ENCODE assay signal across 8 cellular contexts in genomic region chr4:153467154-153467896, GRCh38. TPM values are rescaled to one million over a fixed set of nuclear protein-coding genes. Genes with fewer than 3 reads are reported as not detected.
DNase-seq lines count a peak whose midpoint lies in the region; ATAC-seq, FAIRE-seq and TF ChIP-seq lines count a peak whose summit lies in the region.

No MANE protein-coding gene starts in this region.

- no peaks in the 10 kb centered on the region for H3K9me3 ChIP-seq in SK-N-SH
- H3K9me3 ChIP-seq in keratinocyte (ENCODE audit: control insufficient read depth, low read depth, low read length): no peaks in the 10 kb centered on the region

- POLR2A ChIA-PET in SK-N-SH (lab: Yijun Ruan, JAX) (no interaction called here), MCF 10A (lab: Yijun Ruan, JAX) (interaction anchor here (0.5 to 11.1 kb wide), 19 partner anchors 10 to 325 kb away, joined by 3 to 196 read pairs (median 3); no protein-coding TSS in a partner anchor)

- H3K36me3 ChIP-seq in SK-N-SH (replicated peaks in 1 of 2; ENCODE audit: control insufficient read depth in 1 of 2, insufficient read depth in 2 of 2, low read length in 1 of 2) (no peaks in the 10 kb centered on the region), keratinocyte (ENCODE audit: control insufficient read depth in 2 of 2, extremely low read depth in 1 of 2, insufficient read depth in 2 of 2, low read length in 2 of 2) (no peaks in the 10 kb centered on the region)

- TF ChIP-seq EP300 in SK-N-SH (IDR thresholded peaks at IDR 0.05; ENCODE audit: borderline replicate concordance in 1 of 2, low read depth in 1 of 2, low read length in 1 of 2): no peak

- H3K27ac ChIP-seq in SK-N-SH (ENCODE audit: low read depth in 2 of 2, low read length in 1 of 2) (no peak overlapping the region; a peak in 1 of 4 replicates), keratinocyte (ENCODE audit: control insufficient read depth, insufficient read depth, low read length) (peak overlapping the region; percentile 68)

- H3K4me2 ChIP-seq in SK-N-SH (peak overlapping the region; percentile 97), keratinocyte (ENCODE audit: control insufficient read depth, extremely low read depth, insufficient read depth, low read depth, low read length) (peak overlapping the region; percentile 89)

- no peaks in the 10 kb centered on the region for H4K20me1 ChIP-seq in SK-N-SH (ENCODE audit: insufficient read depth)
- H4K20me1 ChIP-seq in keratinocyte (ENCODE audit: control insufficient read depth, extremely low read depth, insufficient read depth, low read length): no peaks in the 10 kb centered on the region

- H3K36me3 Mint-ChIP-seq in MCF 10A (ENCODE audit: insufficient read depth, unreplicated experiment): peaks cover 5% of the 10 kb centered on the region

- peak; percentile 46 for FAIRE-seq in HTR-8/SVneo (lab: Jason Lieb, UNC)
- FAIRE-seq in keratinocyte (lab: Jason Lieb, UNC): peak; percentile 73

- TF ChIP-seq CTCF in SK-N-SH (IDR thresholded peaks at IDR 0.05): no peak
- no peak for TF ChIP-seq CTCF in MCF 10A (IDR thresholded peaks at IDR 0.05; ENCODE audit: unreplicated experiment)
- no peak for TF ChIP-seq CTCF in keratinocyte (optimal IDR thresholded peaks at IDR 0.05 in 1 of 3, IDR thresholded peaks at IDR 0.05 in 1 of 3, conservative IDR thresholded peaks at IDR 0.05 in 1 of 3; ENCODE audit: extremely low read depth in 1 of 3, insufficient read depth in 2 of 3, low read length in 3 of 3)

- no peak for TF ChIP-seq RAD21 in SK-N-SH (IDR thresholded peaks at IDR 0.05; ENCODE audit: low read length)

- peaks cover 9% of the 10 kb centered on the region for H3F3A ChIP-seq in SK-N-SH (replicated peaks; ENCODE audit: insufficient read depth)

- H3K4me3 ChIP-seq in SK-N-SH (ENCODE audit: low read depth in 2 of 2, low read length in 1 of 2) (peak overlapping the region; percentile 82 to 88), keratinocyte (ENCODE audit: control insufficient read depth in 2 of 3, extremely low read depth in 1 of 3, insufficient read depth in 2 of 3, low read depth in 1 of 3, low read length in 3 of 3) (peak overlapping the region; percentile 60 to 90 (median 86))

- no peaks in the 10 kb centered on the region for H3K9me1 ChIP-seq in keratinocyte (ENCODE audit: control insufficient read depth, extremely low read depth, insufficient read depth, low read length)

- H3K4me3 Mint-ChIP-seq in MCF 10A (ENCODE audit: unreplicated experiment): peak overlapping the region; percentile 87

- H3K4me1 Mint-ChIP-seq in MCF 10A (ENCODE audit: insufficient read depth, unreplicated experiment): peaks cover 28% of the 10 kb centered on the region

- no peaks in the 10 kb centered on the region for H3K27me3 Mint-ChIP-seq in MCF 10A (ENCODE audit: insufficient read depth, unreplicated experiment)

- dilution Hi-C loops in keratinocyte (cut with MboI; ENCODE audit: extremely low pct_ligation_motif_present, low sequenced_read_pairs): no loop called here

- peak overlapping the region; percentile 76; the same call in 1 of the 2 replicates for H3K9ac ChIP-seq in SK-N-SH
- peak overlapping the region; percentile 84 for H3K9ac ChIP-seq in keratinocyte (ENCODE audit: control insufficient read depth, extremely low read depth, insufficient read depth, low read length)

- H3K79me2 ChIP-seq in SK-N-SH (ENCODE audit: insufficient read depth) (peaks cover 44% of the 10 kb centered on the region), keratinocyte (ENCODE audit: control insufficient read depth, insufficient read depth, low read length) (peaks cover 30% of the 10 kb centered on the region)

- no peak overlapping the region for H3K27ac Mint-ChIP-seq in MCF 10A (ENCODE audit: low read depth, unreplicated experiment)

- no peaks in the 10 kb centered on the region for H3K9me3 Mint-ChIP-seq in MCF 10A (ENCODE audit: unreplicated experiment)

- BruUV-seq in MCF 10A (replicated peaks; lab: Mats Ljungman, UMichigan): no TSS peak

- peaks cover 26 to 31% of the 10 kb centered on the region in 2 experiments for H3K4me1 ChIP-seq in SK-N-SH (ENCODE audit: control insufficient read depth in 1 of 2, insufficient read depth in 2 of 2, low read depth in 1 of 2, low read length in 1 of 2)
- H3K4me1 ChIP-seq in keratinocyte (ENCODE audit: control insufficient read depth, extremely low read depth, insufficient read depth, low read length): peaks cover 35% of the 10 kb centered on the region

- ATAC-seq in GM21447 (IDR thresholded peaks at IDR 0.05; ENCODE audit: unreplicated experiment): peak; percentile 45

- H3K27me3 ChIP-seq in SK-N-SH (ENCODE audit: insufficient read depth) (no peaks in the 10 kb centered on the region), keratinocyte (ENCODE audit: control insufficient read depth, extremely low read depth, insufficient read depth, low read length) (no peaks in the 10 kb centered on the region)

- WGBS in SK-N-SH (ENCODE audit: low lambda C conversion rate): 11% methylated on average over 22 of the region's 28 CpGs

- DNase-seq in GM03348 (ENCODE audit: low spot score) (peak; percentile 28), HTR-8/SVneo (ENCODE audit: insufficient read length, low spot score) (peak; percentile 14), SK-N-SH (peak; percentile 54), MCF 10A (ENCODE audit: unreplicated experiment) (peak; percentile 55), keratinocyte (ENCODE audit: low read depth, low spot score) (no peak), NOMO-1 (lab: John Stamatoyannopoulos, UW; ENCODE audit: unreplicated experiment in 2 of 2) (no peak)
- DNase-seq in stimulated activated CD4-positive, alpha-beta T cell treated with anti-CD3 and anti-CD28 coated beads, TNF-alpha, amount 100 ng/mL, for 24 hours (ENCODE audit: low read depth in 3 of 3): peak in 2 of 3 experiments; percentile 14 to 44

- H2AFZ ChIP-seq in SK-N-SH (ENCODE audit: low read depth) (peak overlapping the region; percentile 90; the same call in 1 of the 2 replicates), keratinocyte (ENCODE audit: control insufficient read depth, low read length) (peak overlapping the region; percentile 52)

- no peaks in the 10 kb centered on the region for H3K9me2 ChIP-seq in SK-N-SH

- intact Hi-C loops in MCF 10A (cut with micrococcal nuclease): no loop called here

- CTCF ChIA-PET in SK-N-SH (lab: Yijun Ruan, JAX) (interaction anchor here (0.8 to 2.5 kb wide), 9 partner anchors 12 to 384 kb away, joined by 3 to 18 read pairs (median 5); partner anchors contain the start of gene MND1), MCF 10A (lab: Yijun Ruan, JAX) (interaction anchor here (0.5 to 4.0 kb wide), 18 partner anchors 12 to 880 kb away, joined by 3 to 44 read pairs (median 4); partner anchors contain the start of gene MND1)

TF ChIP-seq in SK-N-SH, 30 proteins besides CTCF, POLR2A, EP300 and RAD21:
- TF ChIP-seq MXI1 (IDR thresholded peaks at IDR 0.05; ENCODE audit: low read depth, low read length): peak; percentile 36
- peak; percentile 56; the same call in 1 of the 2 replicates for TF ChIP-seq USF1 (IDR thresholded peaks at IDR 0.05; ENCODE audit: borderline replicate concordance, low read depth)
- no peak for TF ChIP-seq TEAD4 (IDR thresholded peaks at IDR 0.05; ENCODE audit: borderline replicate concordance, insufficient read depth)

RNA-seq across cellular contexts. Expression of gene TMEM131L, which starts 1.2 kb away (rescaled TPM):
- polyA plus RNA-seq in SK-N-SH (2012; rRNA removed): 6.2 and 6.8 TPM in 2 replicates
- polyA plus RNA-seq in SK-N-SH (2012; cell fraction: cytosol; rRNA removed): 4.6 and 4.9 TPM in 2 replicates
- polyA plus RNA-seq in SK-N-SH (2012; cell fraction: nucleus; rRNA removed): 15.8 and 17.0 TPM in 2 replicates
- total RNA-seq in MCF 10A (2022): 7.8 and 10.1 TPM in 2 replicates
- 7.0 to 10.3 TPM (median 9.3 TPM) in 3 replicates for polyA plus RNA-seq in keratinocyte
- polyA plus RNA-seq in keratinocyte (2011; ENCODE audit: low read depth): 7.6 TPM
- 3.1 and 5.0 TPM in 2 replicates for polyA plus RNA-seq in keratinocyte (2011; cell fraction: cytosol; rRNA removed)
- polyA plus RNA-seq in keratinocyte (2011; cell fraction: nucleus; rRNA removed): 29.1 and 29.5 TPM in 2 replicates
- 6.1 and 8.0 TPM in 2 replicates for polyA plus RNA-seq in keratinocyte (2012; ENCODE audit: low replicate concordance)
- polyA minus RNA-seq in keratinocyte: 11.5 to 33.8 TPM (median 21.1 TPM) in 3 replicates
- polyA minus RNA-seq in keratinocyte (2011; cell fraction: cytosol; rRNA and poly(A)+ RNA removed): 7.7 TPM
- polyA minus RNA-seq in keratinocyte (2011; cell fraction: nucleus; rRNA and poly(A)+ RNA removed): 41.9 and 80.6 TPM in 2 replicates

Comparison
In these comparisons a context has a peak if more than half of its experiments do, and no peak if none do; other contexts are left out.
1. DNase-seq: peak in GM03348 (single experiment), HTR-8/SVneo (single experiment), SK-N-SH (single experiment), MCF 10A (single experiment) and stimulated activated CD4-positive, alpha-beta T cell treated with anti-CD3 and anti-CD28 coated beads, TNF-alpha, amount 100 ng/mL, for 24 hours (2 of 3); none in keratinocyte (single experiment) and NOMO-1 (0 of 2).